ENCODE assay signal across 27 cellular contexts in the genomic region with DNA sequence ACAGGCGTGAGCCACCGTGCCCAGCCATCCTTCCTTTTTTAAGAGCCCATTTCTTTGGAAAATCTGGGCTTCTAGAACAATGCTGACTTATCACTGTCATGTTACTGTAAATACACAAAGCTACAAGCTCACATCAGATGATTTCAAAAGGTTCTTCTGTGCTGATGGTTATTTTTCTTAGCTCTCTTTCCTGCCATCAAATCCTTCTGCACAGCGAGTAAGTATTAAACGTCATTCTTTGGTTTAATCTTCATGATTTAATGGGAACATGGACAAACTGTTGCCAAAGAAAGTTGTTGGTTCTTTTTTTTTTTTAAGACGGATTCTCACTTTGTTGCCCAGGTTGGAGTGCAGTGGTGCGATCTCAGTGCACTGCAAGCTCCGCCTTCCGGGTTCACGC.
"Had no signal": no experiment of that assay in that cellular context is flagged by ENCODE, and none has a peak within 500 bp of the region (broad histone marks: within the 10 kb centered on the region; RNA-seq: fewer than 3 reads in every experiment).

No MANE protein-coding gene starts in this region.

- H3K27ac ChIP-seq: neural progenitor cell, ovary, parathyroid adenoma, psoas muscle, right lobe of liver, sigmoid colon, stomach, thoracic aorta, thyroid gland, tibial nerve, upper lobe of left lung, vagina had no signal

- DNase-seq: occipital lobe; ovary; posterior cingulate gyrus; psoas muscle; right cardiac atrium; right lobe of liver; sigmoid colon; small intestine; stimulated activated CD4-positive, alpha-beta T cell treated with anti-CD3 and anti-CD28 coated beads, Interleukin-15, amount 100 ng/mL, for 24 hours; stimulated activated CD4-positive, alpha-beta T cell treated with anti-CD3 and anti-CD28 coated beads, Interleukin-2, amount 100 ng/mL, for 24 hours; stimulated activated CD4-positive, alpha-beta T cell treated with anti-CD3 and anti-CD28 coated beads, Interleukin-2, amount 100 ng/mL, for 48 hours; stimulated activated CD4-positive, alpha-beta T cell treated with anti-CD3 and anti-CD28 coated beads, Interleukin-4, amount 100 ng/mL, for 24 hours; stimulated activated naive B cell treated with anti-CD40 and anti-IgM and Interleukin-4, amounts not matched to agents 10 μg/mL and 1 μg/mL and 100 μg/mL, for 72 hours; stimulated activated naive CD4-positive, alpha-beta T cell treated with Interleukin-2 at 50 U/mL for 16 hours; stomach; thyroid gland; trophoblast cell; upper lobe of left lung had no signal

- ATAC-seq: psoas muscle; right cardiac atrium; stimulated activated effector memory CD8-positive, alpha-beta T cell treated with anti-CD3 and anti-CD28 coated beads, Interleukin-12 subunit alpha, Interleukin-12 subunit beta, amount 100 ng/mL, for 72 hours; stimulated activated naive B cell treated with anti-CD40 and anti-IgM and Interleukin-4, amounts not matched to agents 10 μg/mL and 1 μg/mL and 100 μg/mL, for 72 hours had no signal

- H3K9ac ChIP-seq: neural progenitor cell, parathyroid adenoma had no signal

- H3K4me3 ChIP-seq: neural progenitor cell, ovary, psoas muscle, right lobe of liver, sigmoid colon, stomach, thoracic aorta, thyroid gland, tibial nerve, upper lobe of left lung, vagina had no signal

- H3K27ac Mint-ChIP-seq: nephron; neural progenitor cell; progenitor cell of endocrine pancreas; stimulated activated effector memory CD8-positive, alpha-beta T cell treated with anti-CD3 and anti-CD28 coated beads, Interleukin-12 subunit alpha, Interleukin-12 subunit beta, amount 100 ng/mL, for 72 hours; stimulated activated naive B cell treated with anti-CD40 and anti-IgM and Interleukin-4, amounts not matched to agents 10 μg/mL and 1 μg/mL and 100 μg/mL, for 72 hours; stimulated activated naive CD8-positive, alpha-beta T cell treated with anti-CD3 and anti-CD28 coated beads, Interleukin-15, Interleukin-2, amounts not matched to agents 100 ng/mL and 50 ng/mL, for 24 hours had no signal

- H3K36me3 ChIP-seq: neural progenitor cell, ovary, right lobe of liver, sigmoid colon, stomach, thoracic aorta, thyroid gland, tibial nerve, upper lobe of left lung, vagina had no signal

- H3K9me3 Mint-ChIP-seq: stimulated activated effector memory CD8-positive, alpha-beta T cell treated with anti-CD3 and anti-CD28 coated beads, Interleukin-12 subunit alpha, Interleukin-12 subunit beta, amount 100 ng/mL, for 72 hours; stimulated activated naive CD8-positive, alpha-beta T cell treated with anti-CD3 and anti-CD28 coated beads, Interleukin-15, Interleukin-2, amounts not matched to agents 100 ng/mL and 50 ng/mL, for 24 hours had no signal

- H3K4me1 ChIP-seq: parathyroid adenoma, psoas muscle, right lobe of liver, thyroid gland, tibial nerve, upper lobe of left lung had no signal

- H3K36me3 Mint-ChIP-seq: neural progenitor cell; stimulated activated effector memory CD8-positive, alpha-beta T cell treated with anti-CD3 and anti-CD28 coated beads, Interleukin-12 subunit alpha, Interleukin-12 subunit beta, amount 100 ng/mL, for 72 hours; stimulated activated naive B cell treated with anti-CD40 and anti-IgM and Interleukin-4, amounts not matched to agents 10 μg/mL and 1 μg/mL and 100 μg/mL, for 72 hours had no signal

- H3K79me2 ChIP-seq: parathyroid adenoma had no signal

- H3K27me3 ChIP-seq: neural progenitor cell, ovary, right lobe of liver, sigmoid colon, thyroid gland, tibial nerve, upper lobe of left lung, vagina had no signal

- H2AFZ ChIP-seq: neural progenitor cell, parathyroid adenoma had no signal

- H3K4me3 Mint-ChIP-seq: nephron; neural progenitor cell; stimulated activated effector memory CD8-positive, alpha-beta T cell treated with anti-CD3 and anti-CD28 coated beads, Interleukin-12 subunit alpha, Interleukin-12 subunit beta, amount 100 ng/mL, for 72 hours; stimulated activated naive B cell treated with anti-CD40 and anti-IgM and Interleukin-4, amounts not matched to agents 10 μg/mL and 1 μg/mL and 100 μg/mL, for 72 hours; stimulated activated naive CD8-positive, alpha-beta T cell treated with anti-CD3 and anti-CD28 coated beads, Interleukin-15, Interleukin-2, amounts not matched to agents 100 ng/mL and 50 ng/mL, for 24 hours had no signal

- H3K4me2 ChIP-seq: neural progenitor cell had no signal

- H3K9me3 ChIP-seq: ovary, psoas muscle, right lobe of liver, sigmoid colon, stomach, thoracic aorta, thyroid gland, upper lobe of left lung, vagina had no signal

- H3K4me1 Mint-ChIP-seq: stimulated activated effector memory CD8-positive, alpha-beta T cell treated with anti-CD3 and anti-CD28 coated beads, Interleukin-12 subunit alpha, Interleukin-12 subunit beta, amount 100 ng/mL, for 72 hours; stimulated activated naive B cell treated with anti-CD40 and anti-IgM and Interleukin-4, amounts not matched to agents 10 μg/mL and 1 μg/mL and 100 μg/mL, for 72 hours had no signal
